In the genomic region with DNA sequence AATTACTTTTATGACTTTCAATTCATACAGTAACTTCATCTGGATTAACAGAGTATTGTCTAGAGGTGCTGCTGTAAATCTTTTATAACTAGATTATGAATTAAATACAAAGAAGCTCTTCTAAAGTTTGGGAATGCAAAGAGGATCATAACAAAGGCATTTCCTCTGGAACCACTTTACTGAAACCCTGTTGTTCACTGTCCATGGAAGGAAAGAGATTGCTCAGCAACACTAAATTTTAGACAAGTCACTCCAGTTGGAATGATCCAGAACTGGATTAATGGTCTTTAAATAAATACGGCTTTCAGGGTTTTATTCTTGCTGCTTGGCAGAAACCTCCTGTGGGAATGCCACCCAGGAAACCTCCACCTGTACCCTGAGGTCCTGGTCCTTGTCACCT, we compare ENCODE assay signal across 20 cellular contexts.
DNase-seq lines count a peak whose midpoint lies in the region; ATAC-seq and TF ChIP-seq lines count a peak whose summit lies in the region.
"Had no signal": no experiment of that assay in that cellular context is flagged by ENCODE, and none has a peak within 500 bp of the region (broad histone marks: within the 10 kb centered on the region; RNA-seq: fewer than 3 reads in every experiment).

No MANE protein-coding gene starts in this region.

- 33% methylated on average over 1 of the region's 1 CpG for WGBS in right lobe of liver (ENCODE audit: insufficient coverage, low coverage, low lambda C conversion rate, missing lambda C conversion rate)

- no peaks in the 10 kb centered on the region for H3K9me3 Mint-ChIP-seq in HFFc6
- no peaks in the 10 kb centered on the region for H3K9me3 Mint-ChIP-seq in progenitor cell of endocrine pancreas (ENCODE audit: low read depth)
- H3K9me3 Mint-ChIP-seq: H9 had no signal

- H3K27me3 ChIP-seq in right lobe of liver, result no peaks in the 10 kb centered on the region
- H3K27me3 ChIP-seq: BE2C, MG63 had no signal

- H3K27me3 Mint-ChIP-seq in HFFc6 (ENCODE audit: insufficient read depth), result peaks cover 4% of the 10 kb centered on the region; the same call in 1 of the 2 replicates
- peaks cover 20% of the 10 kb centered on the region for H3K27me3 Mint-ChIP-seq in progenitor cell of endocrine pancreas
- H3K27me3 Mint-ChIP-seq: CD4-positive, CD25-positive, alpha-beta regulatory T cell had no signal

- no peaks in the 10 kb centered on the region for H3K9me3 ChIP-seq in right lobe of liver
- H3K9me3 ChIP-seq: BE2C, MG63, SK-N-SH had no signal

- no peaks in the 10 kb centered on the region for H3K36me3 ChIP-seq in right lobe of liver
- H3K36me3 ChIP-seq: BE2C, MG63 had no signal

- H3K4me1 Mint-ChIP-seq in HFFc6 (ENCODE audit: low read depth) (no peaks in the 10 kb centered on the region), progenitor cell of endocrine pancreas (ENCODE audit: low read depth) (no peaks in the 10 kb centered on the region)
- H3K4me1 Mint-ChIP-seq: CD4-positive, CD25-positive, alpha-beta regulatory T cell had no signal

- TF ChIP-seq CTCF in HFFc6 (IDR thresholded peaks at IDR 0.05), result no peak
- TF ChIP-seq CTCF in right lobe of liver (IDR thresholded peaks at IDR 0.05), result no peak
- TF ChIP-seq CTCF in progenitor cell of endocrine pancreas (IDR thresholded peaks at IDR 0.05; ENCODE audit: unreplicated experiment), result no peak

- no peak overlapping the region for H3K27ac ChIP-seq in right lobe of liver

- H3K4me3 ChIP-seq in right lobe of liver, result no peak overlapping the region
- H3K4me3 ChIP-seq: MG63 had no signal

- DNase-seq in AG08395 (ENCODE audit: low spot score) (peak; percentile 44), COLO829 (ENCODE audit: low spot score) (peak; percentile 8), HFFc6 (peak; percentile 22), medulla oblongata (ENCODE audit: extremely low spot score) (peak; percentile 22), right lobe of liver (no peak), progenitor cell of endocrine pancreas (ENCODE audit: low spot score, unreplicated experiment) (no peak)
- DNase-seq: BE2C; CD4-positive, CD25-positive, alpha-beta regulatory T cell; COR-L47; DMS53; H9; IMR-90; KG1; MG63; NCI-H146; NCI-H1930; NCI-H2107; NCI-H524; SK-N-SH had no signal

- ATAC-seq in GM21723 (IDR thresholded peaks at IDR 0.05; ENCODE audit: unreplicated experiment) (no peak), right lobe of liver (no peak)

- H3K36me3 Mint-ChIP-seq in HFFc6 (ENCODE audit: low read depth), result no peaks in the 10 kb centered on the region
- H3K36me3 Mint-ChIP-seq in progenitor cell of endocrine pancreas (ENCODE audit: insufficient read depth), result no peaks in the 10 kb centered on the region
- H3K36me3 Mint-ChIP-seq: CD4-positive, CD25-positive, alpha-beta regulatory T cell had no signal

- H3K4me3 Mint-ChIP-seq in HFFc6, result no peak overlapping the region
- H3K4me3 Mint-ChIP-seq in progenitor cell of endocrine pancreas (ENCODE audit: low read depth), result no peak overlapping the region
- H3K4me3 Mint-ChIP-seq: CD4-positive, CD25-positive, alpha-beta regulatory T cell; H9 had no signal

- H3K27ac Mint-ChIP-seq in HFFc6 (no peak overlapping the region), progenitor cell of endocrine pancreas (no peak overlapping the region)
- H3K27ac Mint-ChIP-seq: CD4-positive, CD25-positive, alpha-beta regulatory T cell; H9 had no signal

- H3K4me1 ChIP-seq in right lobe of liver, result no peaks in the 10 kb centered on the region
- H3K4me1 ChIP-seq: BE2C had no signal

- TF ChIP-seq POLR2A in right lobe of liver (IDR thresholded peaks at IDR 0.05), result no peak

- intact Hi-C loops in right lobe of liver (cut with DNase I), result no loop called here

Comparison
In these comparisons a context has a peak if more than half of its experiments do, and no peak if none do; other contexts are left out.
1. DNase-seq: peak in AG08395 (single experiment), COLO829 (single experiment), HFFc6 (single experiment) and medulla oblongata (single experiment); none in right lobe of liver (0 of 3) and progenitor cell of endocrine pancreas (single experiment).